23 cellular contexts compared by ENCODE assay signal in the genomic region with DNA sequence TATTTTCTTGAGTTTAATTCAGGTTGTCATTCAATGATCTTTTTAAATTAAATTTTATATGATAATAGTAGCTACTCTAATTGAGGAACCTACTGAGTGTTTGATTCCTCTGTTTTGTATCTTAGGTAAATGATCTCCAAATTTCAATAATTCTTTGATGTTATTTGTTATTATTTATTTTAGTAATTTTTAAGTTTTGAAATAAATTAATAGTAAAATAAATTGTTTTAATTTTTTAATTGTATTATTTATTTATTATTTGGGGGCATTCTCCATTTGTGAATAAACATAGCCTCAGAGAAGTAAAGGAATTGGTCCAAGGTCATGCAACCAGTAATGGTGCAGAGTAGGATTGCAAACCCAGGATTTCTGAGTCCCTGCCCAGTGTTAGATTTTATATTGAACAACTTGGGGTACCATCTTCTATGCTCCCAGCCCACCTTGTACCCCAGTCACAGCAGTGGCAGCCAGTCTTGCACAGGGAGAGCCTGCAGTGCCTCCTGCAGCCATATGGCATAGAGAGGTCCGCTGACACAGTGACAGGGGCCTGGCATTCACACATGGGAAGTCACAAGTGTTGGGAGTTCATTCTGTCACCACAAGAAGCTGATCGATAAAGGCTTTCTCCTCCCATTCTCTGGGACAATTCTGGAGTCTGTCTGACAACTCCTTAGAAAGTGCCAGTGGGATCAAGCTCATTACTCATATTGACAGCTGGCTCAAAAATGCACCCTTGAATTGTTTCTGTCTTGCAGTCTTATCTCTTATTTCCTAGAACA.
"Had no signal": no experiment of that assay in that cellular context is flagged by ENCODE, and none has a peak within 500 bp of the region (broad histone marks: within the 10 kb centered on the region; RNA-seq: fewer than 3 reads in every experiment).

No MANE protein-coding gene starts in this region.

- H3K4me3 Mint-ChIP-seq: activated T-cell treated with anti-CD3 and anti-CD28 coated beads, Interleukin-2, amount 50 U/mL, for 72 hours; endodermal cell; naive thymus-derived CD8-positive, alpha-beta T cell; stimulated activated naive B cell treated with anti-CD40 and anti-IgM and Interleukin-4, amounts not matched to agents 10 μg/mL and 1 μg/mL and 100 μg/mL, for 72 hours; T-helper 1 cell treated with Interleukin-12 subunit alpha and Interleukin-12 subunit beta and Interleukin-4 antibody, amounts not matched to agents 30 μg/mL and 1 μg/mL, for 36 hours had no signal

- H3K36me3 Mint-ChIP-seq: naive thymus-derived CD8-positive, alpha-beta T cell; stimulated activated naive B cell treated with anti-CD40 and anti-IgM and Interleukin-4, amounts not matched to agents 10 μg/mL and 1 μg/mL and 100 μg/mL, for 72 hours had no signal

- DNase-seq: activated CD4-positive, alpha-beta T cell treated with anti-CD3 and anti-CD28 coated beads for 1 hour; activated CD8-positive, alpha-beta memory T cell treated with anti-CD3 and anti-CD28 coated beads for 24 hours; activated CD8-positive, alpha-beta memory T cell treated with anti-CD3 and anti-CD28 coated beads, Interleukin-2, amount 50 U/mL, for 48 hours; activated effector memory CD4-positive, alpha-beta T cell treated with anti-CD3 and anti-CD28 coated beads, Interleukin-2, amount 50 U/mL, for 16 hours; activated naive CD4-positive, alpha-beta T cell treated with anti-CD3 and anti-CD28 coated beads, Interleukin-2, amount 50 U/mL, for 16 hours; activated T-cell treated with anti-CD3 and anti-CD28 coated beads, Interleukin-2, amount 50 U/mL, for 72 hours; aorta; dorsolateral prefrontal cortex; endodermal cell; erythroblast; heart left ventricle; kidney glomerular epithelial cell; mesendoderm; naive thymus-derived CD8-positive, alpha-beta T cell; ovary; right lobe of liver; stimulated activated CD4-positive, alpha-beta T cell treated with anti-CD3 and anti-CD28 coated beads, Interleukin-4, amount 100 ng/mL, for 24 hours; stimulated activated naive B cell treated with anti-CD40 and anti-IgM and Interleukin-4, amounts not matched to agents 10 μg/mL and 1 μg/mL and 100 μg/mL, for 72 hours; upper lobe of right lung had no signal

- H3K36me3 ChIP-seq: gastroesophageal sphincter, heart left ventricle, ovary, right lobe of liver, upper lobe of right lung had no signal

- ATAC-seq: activated T-cell treated with anti-CD3 and anti-CD28 coated beads, Interleukin-2, amount 50 U/mL, for 72 hours; gastroesophageal sphincter; heart left ventricle; naive thymus-derived CD8-positive, alpha-beta T cell; right lobe of liver; stimulated activated naive B cell treated with anti-CD40 and anti-IgM and Interleukin-4, amounts not matched to agents 10 μg/mL and 1 μg/mL and 100 μg/mL, for 72 hours had no signal

- H3K4me1 Mint-ChIP-seq: naive thymus-derived CD8-positive, alpha-beta T cell had no signal

- H3K4me1 ChIP-seq: heart left ventricle, right lobe of liver, upper lobe of right lung had no signal

- H3K27ac ChIP-seq: dorsolateral prefrontal cortex, gastroesophageal sphincter, heart left ventricle, ovary, right lobe of liver, upper lobe of right lung, VCaP had no signal

- H3K9me3 Mint-ChIP-seq: activated T-cell treated with anti-CD3 and anti-CD28 coated beads, Interleukin-2, amount 50 U/mL, for 72 hours; endodermal cell; naive thymus-derived CD8-positive, alpha-beta T cell; T-helper 1 cell treated with Interleukin-12 subunit alpha and Interleukin-12 subunit beta and Interleukin-4 antibody, amounts not matched to agents 30 μg/mL and 1 μg/mL, for 36 hours had no signal

- H3K4me3 ChIP-seq: dorsolateral prefrontal cortex, gastroesophageal sphincter, heart left ventricle, ovary, right lobe of liver, smooth muscle cell, upper lobe of right lung had no signal

- H3K9me3 ChIP-seq: gastroesophageal sphincter, heart left ventricle, ovary, right lobe of liver, upper lobe of right lung had no signal

- H3K27me3 ChIP-seq: dorsolateral prefrontal cortex, gastroesophageal sphincter, heart left ventricle, ovary, right lobe of liver, upper lobe of right lung had no signal

- H3K4me2 ChIP-seq: smooth muscle cell had no signal

- H3K27ac Mint-ChIP-seq: activated T-cell treated with anti-CD3 and anti-CD28 coated beads, Interleukin-2, amount 50 U/mL, for 72 hours; endodermal cell; naive thymus-derived CD8-positive, alpha-beta T cell; stimulated activated naive B cell treated with anti-CD40 and anti-IgM and Interleukin-4, amounts not matched to agents 10 μg/mL and 1 μg/mL and 100 μg/mL, for 72 hours; T-helper 1 cell treated with Interleukin-12 subunit alpha and Interleukin-12 subunit beta and Interleukin-4 antibody, amounts not matched to agents 30 μg/mL and 1 μg/mL, for 36 hours had no signal
